Comparison of ENCODE assay signal across 1 cellular context in genomic region chr7:33128990-33129805, GRCh38.
A peak's percentile ranks its signal among the peaks of the same experiment; 100 is the strongest.
TF ChIP-seq lines count a peak whose summit lies in the region.

Gene BBS9, plus strand, starts transcription at chr7:33129564. Its CDS starts 16,689 bp downstream, at chr7:33146253.

TF ChIP-seq in GM12878, 131 proteins besides CTCF, POLR2A, EP300 and RAD21 (continued from another document and continues in another):
- TF ChIP-seq SKIL (IDR thresholded peaks at IDR 0.05; ENCODE audit: low read depth, poor library complexity, severe bottlenecking) (no peak), POU2F2 (IDR thresholded peaks at IDR 0.05; ENCODE audit: borderline replicate concordance, low read depth, low read length) (peak; percentile 35; the same call in 1 of the 3 replicates), RELA (IDR thresholded peaks at IDR 0.05; ENCODE audit: borderline replicate concordance, partially characterized antibody) (peak; percentile 19), KLF5 (IDR thresholded peaks at IDR 0.05; ENCODE audit: partially characterized antibody) (no peak), PML (IDR thresholded peaks at IDR 0.05; ENCODE audit: low read length) (no peak), ZNF592 (IDR thresholded peaks at IDR 0.05) (no peak), RCOR1 (conservative IDR thresholded peaks at IDR 0.05; ENCODE audit: low read depth, low read length) (0 out of 2 replicates have a peak, but pooled peaks have one; percentile 31), ELK1 (IDR thresholded peaks at IDR 0.05; ENCODE audit: low read depth, low read length) (no peak), CBFB (IDR thresholded peaks at IDR 0.05; ENCODE audit: low read depth) (no peak), GABPA (IDR thresholded peaks at IDR 0.05; ENCODE audit: low read depth) (no peak), LARP7 (IDR thresholded peaks at IDR 0.05) (peak; percentile 35; the same call in 1 of the 2 replicates), TCF12 (IDR thresholded peaks at IDR 0.05; ENCODE audit: low read depth, low read length) (no peak), YBX1 (IDR thresholded peaks at IDR 0.05) (no peak), MLLT1 (IDR thresholded peaks at IDR 0.05) (no peak), BCLAF1 (IDR thresholded peaks at IDR 0.05) (no peak), IKZF2 (IDR thresholded peaks at IDR 0.05) (peak in 1 of 2 experiments; percentile 17; a peak in 2 of 4 replicates), BACH1 (IDR thresholded peaks at IDR 0.05; ENCODE audit: borderline replicate concordance) (no peak), TBL1XR1 (IDR thresholded peaks at IDR 0.05; ENCODE audit: low read depth, low read length) (no peak), FOXK2 (IDR thresholded peaks at IDR 0.05) (peak; percentile 56), FOXM1 (IDR thresholded peaks at IDR 0.05; ENCODE audit: low read depth, low read length) (no peak), NR2F1 (conservative IDR thresholded peaks at IDR 0.05) (no peak), MEF2B (IDR thresholded peaks at IDR 0.05; ENCODE audit: partially characterized antibody, poor library complexity, severe bottlenecking) (no peak), E4F1 (IDR thresholded peaks at IDR 0.05; ENCODE audit: borderline replicate concordance, partially characterized antibody) (no peak), WRNIP1 (IDR thresholded peaks at IDR 0.05; ENCODE audit: borderline replicate concordance, low read depth, low read length) (no peak), USF1 (IDR thresholded peaks at IDR 0.05; ENCODE audit: borderline replicate concordance, extremely low read length, insufficient read depth, low read depth, low read length) (peak; percentile 76), SMC3 (IDR thresholded peaks at IDR 0.05; ENCODE audit: borderline replicate concordance, low read length) (no peak), CREB1 (IDR thresholded peaks at IDR 0.05; ENCODE audit: low read depth) (peak; percentile 39; the same call in 1 of the 2 replicates), RUNX3 (IDR thresholded peaks at IDR 0.05; ENCODE audit: low read length) (no peak), RBBP5 (conservative IDR thresholded peaks at IDR 0.05) (no peak), CHD4 (IDR thresholded peaks at IDR 0.05) (no peak), SREBF2 (IDR thresholded peaks at IDR 0.05; ENCODE audit: low read length) (no peak), MTA3 (IDR thresholded peaks at IDR 0.05; ENCODE audit: borderline replicate concordance, low read length) (no peak), ZBTB33 (IDR thresholded peaks at IDR 0.05) (no peak), STAT3 (IDR thresholded peaks at IDR 0.05; ENCODE audit: low read depth, low read length) (no peak), EGR1 (IDR thresholded peaks at IDR 0.05; ENCODE audit: borderline replicate concordance in 1 of 2, low read depth in 2 of 2, low read length in 2 of 2) (peak in 1 of 2 experiments; percentile 59; a peak in 2 of 3 replicates), SMARCA5 (IDR thresholded peaks at IDR 0.05) (no peak), CUX1 (IDR thresholded peaks at IDR 0.05; ENCODE audit: insufficient replicate concordance, low read depth, low read length) (no peak)
